Comparison of ENCODE assay signal across 13 cellular contexts in the genomic region with DNA sequence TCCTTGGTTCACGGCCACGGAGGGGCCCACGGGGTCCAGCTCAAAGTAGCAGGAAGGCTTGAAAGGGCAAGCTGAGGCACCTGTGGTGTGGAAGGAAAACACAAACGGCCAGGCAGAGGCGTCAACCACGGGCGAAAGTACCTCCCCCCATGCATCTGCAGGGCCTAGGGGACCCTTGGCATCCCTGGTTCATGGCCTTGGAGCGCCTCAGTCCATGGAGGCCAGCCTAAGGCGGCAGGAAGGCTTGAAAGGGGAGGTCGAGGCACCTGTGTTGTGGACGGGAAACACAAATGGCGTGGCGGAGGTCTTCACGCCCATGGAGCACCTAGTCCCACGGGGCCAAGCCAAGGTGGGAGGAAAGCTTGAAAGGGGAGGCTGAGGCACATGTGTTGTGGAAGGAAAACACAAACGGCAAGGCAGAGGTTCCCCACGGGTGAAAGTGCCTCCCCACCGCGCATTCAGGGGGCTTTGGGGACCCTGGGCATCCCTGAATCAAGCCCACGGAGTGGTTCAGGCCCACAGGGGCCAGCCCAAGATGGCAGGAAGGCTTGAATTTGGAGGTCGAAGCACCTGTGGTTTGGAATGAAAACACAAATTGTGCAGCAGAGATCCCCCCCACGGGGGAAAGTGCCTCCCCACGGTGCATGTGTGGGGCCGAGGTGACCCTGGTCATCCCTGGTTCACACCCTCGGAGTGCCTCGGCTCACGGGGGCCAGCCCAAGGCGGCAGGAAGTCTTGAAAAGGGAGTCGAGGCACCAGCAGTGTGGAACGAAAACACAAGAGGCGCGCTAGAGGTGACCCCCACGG.
DNase-seq lines count a peak whose midpoint lies in the region; ATAC-seq, FAIRE-seq and TF ChIP-seq lines count a peak whose summit lies in the region.
"Had no signal": no experiment of that assay in that cellular context is flagged by ENCODE, and none has a peak within 500 bp of the region (broad histone marks: within the 10 kb centered on the region; RNA-seq: fewer than 3 reads in every experiment).

No MANE protein-coding gene starts in this region.

- no peak for TF ChIP-seq CTCF in K562 (IDR thresholded peaks at IDR 0.05 in 2 of 3, conservative IDR thresholded peaks at IDR 0.05 in 1 of 3; ENCODE audit: insufficient read depth in 2 of 3, low read depth in 1 of 3, low read length in 3 of 3)
- TF ChIP-seq CTCF in lower lobe of right lung (IDR thresholded peaks at IDR 0.05) = no peak
- no peak for TF ChIP-seq CTCF in upper lobe of left lung (IDR thresholded peaks at IDR 0.05)

- no peak for TF ChIP-seq POLR2A in K562 (conservative IDR thresholded peaks at IDR 0.05)
- no peak for TF ChIP-seq POLR2A in upper lobe of left lung (IDR thresholded peaks at IDR 0.05)

- BruUV-seq in K562 (replicated peaks; lab: Mats Ljungman, UMichigan) = no TSS peak

- no peak overlapping the region for H3K4me2 ChIP-seq in K562 (ENCODE audit: insufficient read depth, low read length)

- no peak overlapping the region for H3K4me3 Mint-ChIP-seq in stimulated activated memory B cell treated with anti-CD40 and anti-IgM and Interleukin-4, amounts not matched to agents 10 μg/mL and 1 μg/mL and 100 μg/mL, for 72 hours

- H3K27ac ChIP-seq in K562 (ENCODE audit: extremely low read depth, low read depth, low read length) (no peak overlapping the region), lower lobe of right lung (no peak overlapping the region), upper lobe of left lung (no peak overlapping the region)
- H3K27ac ChIP-seq: brain microvascular endothelial cell, esophagus squamous epithelium had no signal

- H3K79me2 ChIP-seq in K562 (ENCODE audit: control insufficient read depth, insufficient read depth, low read length) = no peaks in the 10 kb centered on the region

- FAIRE-seq in K562 (lab: Jason Lieb, UNC) = no peak
- FAIRE-seq: keratinocyte had no signal

- H3K27me3 Mint-ChIP-seq in stimulated activated memory B cell treated with anti-CD40 and anti-IgM and Interleukin-4, amounts not matched to agents 10 μg/mL and 1 μg/mL and 100 μg/mL, for 72 hours = no peaks in the 10 kb centered on the region

- in situ Hi-C loops in K562 (cut with MboI) = no loop called here

- H3K9me3 Mint-ChIP-seq in stimulated activated memory B cell treated with anti-CD40 and anti-IgM and Interleukin-4, amounts not matched to agents 10 μg/mL and 1 μg/mL and 100 μg/mL, for 72 hours = peaks cover 28% of the 10 kb centered on the region

- no peaks in the 10 kb centered on the region for H3K36me3 Mint-ChIP-seq in stimulated activated memory B cell treated with anti-CD40 and anti-IgM and Interleukin-4, amounts not matched to agents 10 μg/mL and 1 μg/mL and 100 μg/mL, for 72 hours

- no peak overlapping the region for H2AFZ ChIP-seq in K562 (ENCODE audit: low read depth, low read length)

- H3K4me1 ChIP-seq in K562 (replicated peaks in 1 of 2; ENCODE audit: control insufficient read depth in 2 of 2, insufficient read depth in 2 of 2, low read length in 2 of 2) = no peaks in the 10 kb centered on the region
- no peaks in the 10 kb centered on the region for H3K4me1 ChIP-seq in lower lobe of right lung
- H3K4me1 ChIP-seq in upper lobe of left lung = no peaks in the 10 kb centered on the region
- H3K4me1 ChIP-seq: esophagus squamous epithelium had no signal

- no peaks in the 10 kb centered on the region; the same call in 1 of the 2 replicates for H3K9me3 ChIP-seq in K562 (replicated peaks; ENCODE audit: control insufficient read depth, insufficient read depth, low read depth, low read length)
- H3K9me3 ChIP-seq in lower lobe of right lung = peaks cover 45% of the 10 kb centered on the region
- peaks cover 12 to 100% (median 41%) of the 10 kb centered on the region in 4 donors for H3K9me3 ChIP-seq in upper lobe of left lung

- peaks cover 0 to 26% of the 10 kb centered on the region in 2 experiments; a peak in 1 of 5 replicates for H3K27me3 ChIP-seq in K562 (ENCODE audit: control insufficient read depth in 2 of 2, insufficient read depth in 2 of 2, low read length in 2 of 2)
- peaks cover 2% of the 10 kb centered on the region for H3K27me3 ChIP-seq in lower lobe of right lung (ENCODE audit: low read depth)
- H3K27me3 ChIP-seq in upper lobe of left lung = no peaks in the 10 kb centered on the region
- H3K27me3 ChIP-seq: brain microvascular endothelial cell, esophagus squamous epithelium had no signal

- H3K9me1 ChIP-seq in K562 (ENCODE audit: control insufficient read depth, insufficient read depth, low read length) = no peaks in the 10 kb centered on the region

- intact Hi-C loops in K562 (cut with micrococcal nuclease) (no loop called here), lower lobe of right lung (cut with DNase I) (no loop called here)

- TF ChIP-seq EP300 in K562 (IDR thresholded peaks at IDR 0.05; ENCODE audit: low read length) (no peak), upper lobe of left lung (IDR thresholded peaks at IDR 0.05) (no peak)

- H3K27ac Mint-ChIP-seq in stimulated activated memory B cell treated with anti-CD40 and anti-IgM and Interleukin-4, amounts not matched to agents 10 μg/mL and 1 μg/mL and 100 μg/mL, for 72 hours = no peak overlapping the region

- CTCF ChIA-PET in K562 (lab: Yijun Ruan, JAX; ENCODE audit: low intra/inter-chr PET ratio) = no interaction called here

- no peak overlapping the region for H3K4me3 ChIP-seq in K562
- H3K4me3 ChIP-seq in lower lobe of right lung = no peak overlapping the region
- H3K4me3 ChIP-seq in upper lobe of left lung = no peak overlapping the region
- H3K4me3 ChIP-seq: esophagus squamous epithelium had no signal

- POLR2A ChIA-PET in K562 (lab: Yijun Ruan, JAX) = interaction anchor here (0.6 kb wide), 1 partner anchor 66 kb away, joined by 6 read pairs; no protein-coding TSS in a partner anchor

- 7% methylated on average over 33 of the region's 33 CpGs for WGBS in K562 (ENCODE audit: insufficient coverage, low coverage, missing lambda C conversion rate)
- 76 to 77% methylated on average over 27 to 31 of the region's 33 CpGs for WGBS in upper lobe of left lung, 2 donors

- no peak for ATAC-seq in K562
- ATAC-seq in lower lobe of right lung = no peak
- ATAC-seq in upper lobe of left lung (ENCODE audit: low FRiP score in 2 of 2) = no peak
- ATAC-seq in stimulated activated memory B cell treated with anti-CD40 and anti-IgM and Interleukin-4, amounts not matched to agents 10 μg/mL and 1 μg/mL and 100 μg/mL, for 72 hours = no peak

- no peak overlapping the region for H3K9ac ChIP-seq in K562 (ENCODE audit: insufficient read depth in 1 of 2, low read depth in 2 of 2, low read length in 2 of 2)

- no peaks in the 10 kb centered on the region for H4K20me1 ChIP-seq in K562 (replicated peaks; ENCODE audit: control insufficient read depth, insufficient read depth, low read length)

- no peaks in the 10 kb centered on the region for H3K4me1 Mint-ChIP-seq in stimulated activated memory B cell treated with anti-CD40 and anti-IgM and Interleukin-4, amounts not matched to agents 10 μg/mL and 1 μg/mL and 100 μg/mL, for 72 hours

- H3K36me3 ChIP-seq in K562 (ENCODE audit: control insufficient read depth, insufficient read depth, low read length) = no peaks in the 10 kb centered on the region
- no peaks in the 10 kb centered on the region for H3K36me3 ChIP-seq in lower lobe of right lung
- no peaks in the 10 kb centered on the region for H3K36me3 ChIP-seq in upper lobe of left lung
- H3K36me3 ChIP-seq: brain microvascular endothelial cell, esophagus squamous epithelium had no signal

- TF ChIP-seq RAD21 in K562 (CRISPR knock-in tag; conservative IDR thresholded peaks at IDR 0.05 in 1 of 2, IDR thresholded peaks at IDR 0.05 in 1 of 2) = no peak

- DNase-seq in activated naive CD4-positive, alpha-beta T cell treated with Interleukin-2 at 50 U/mL for 16 hours = peak; percentile 0
- no peak for DNase-seq in activated naive CD4-positive, alpha-beta T cell (lab: John Stamatoyannopoulos, UW)
- peak in 3 of 4 experiments; percentile 0 to 1 (median 1) for DNase-seq in K562 (ENCODE audit: extremely low read depth in 1 of 4, low spot score in 3 of 4)
- peak; percentile 9 for DNase-seq in lower lobe of right lung
- peak; percentile 18 to 59 for DNase-seq in upper lobe of left lung
- DNase-seq in NOMO-1 treated with dmso at 0.1 percent for 144 hours (lab: John Stamatoyannopoulos, UW; ENCODE audit: unreplicated experiment) = no peak
- DNase-seq in NCI-H1436 treated with DMSO at 0.1 percent for 48 hours (lab: John Stamatoyannopoulos, UW) = no peak
- DNase-seq: brain microvascular endothelial cell, esophagus squamous epithelium, NCI-H1048, NCI-H82 had no signal

TF ChIP-seq in K562, 482 proteins besides CTCF, POLR2A, EP300 and RAD21:
- TF ChIP-seq SAFB (IDR thresholded peaks at IDR 0.05; ENCODE audit: borderline replicate concordance, low read depth, low read length) (no peak), HNRNPH1 (optimal IDR thresholded peaks at IDR 0.05; ENCODE audit: low read depth, low read length) (no peak)
TF ChIP-seq in K562: peak in this region for 0.

Comparison
In these comparisons a context has a peak if more than half of its experiments do, and no peak if none do; other contexts are left out.
1. DNase-seq: peak in activated naive CD4-positive, alpha-beta T cell treated with Interleukin-2 at 50 U/mL for 16 hours (single experiment), K562 (3 of 4), lower lobe of right lung (single experiment) and upper lobe of left lung (2 of 2); none in activated naive CD4-positive, alpha-beta T cell (0 of 4), NOMO-1 treated with dmso at 0.1 percent for 144 hours (single experiment) and NCI-H1436 treated with DMSO at 0.1 percent for 48 hours (single experiment).